ENCODE assay signal across 16 cellular contexts in genomic region chr11:44849922-44850321, GRCh38.
"Had no signal": no experiment of that assay in that cellular context is flagged by ENCODE, and none has a peak within 500 bp of the region (broad histone marks: within the 10 kb centered on the region; RNA-seq: fewer than 3 reads in every experiment).

No MANE protein-coding gene starts in this region.

- H3K9me3 ChIP-seq: SK-N-SH, thyroid gland had no signal

- H3K27me3 ChIP-seq: body of pancreas, spleen, thyroid gland had no signal

- H3K27ac ChIP-seq: body of pancreas, thyroid gland had no signal

- H3K36me3 ChIP-seq: spleen, thyroid gland had no signal

- H3K4me3 ChIP-seq: body of pancreas, spleen, thyroid gland had no signal

- DNase-seq: activated gamma-delta T cell treated with Interleukin-2 at 50 U/mL for 16 hours; activated T-cell treated with anti-CD3 and anti-CD28 coated beads, Interleukin-2, amount 50 U/mL, for 1 hour; anterior cingulate cortex; body of pancreas; central memory CD4-positive, alpha-beta T cell; effector memory CD4-positive, alpha-beta T cell; naive thymus-derived CD4-positive, alpha-beta T cell; SK-N-SH; spleen; stimulated activated CD4-positive, alpha-beta T cell treated with anti-CD3 and anti-CD28 coated beads, Interleukin-4, amount 100 ng/mL, for 1 hour; stimulated activated naive CD4-positive, alpha-beta T cell treated with Interleukin-2 at 50 U/mL for 16 hours; T-cell; thyroid gland had no signal

- ATAC-seq: body of pancreas; esophagus mucosa; left lobe of liver; naive thymus-derived CD4-positive, alpha-beta T cell; T-cell; WTC11 had no signal
